9 cellular contexts compared by ENCODE assay signal in genomic region chr9:130328349-130328801, GRCh38.
DNase-seq lines count a peak whose midpoint lies in the region; TF ChIP-seq lines count a peak whose summit lies in the region.
"Had no signal": no experiment of that assay in that cellular context is flagged by ENCODE, and none has a peak within 500 bp of the region (broad histone marks: within the 10 kb centered on the region; RNA-seq: fewer than 3 reads in every experiment).

No MANE protein-coding gene starts in this region.

- no peak overlapping the region for H3K4me3 ChIP-seq in NB4 (ENCODE audit: low read depth, low read length)
- H3K4me3 ChIP-seq in tibial nerve = no peak overlapping the region

- no peak for TF ChIP-seq CTCF in NB4 (IDR thresholded peaks at IDR 0.05; ENCODE audit: low read depth, low read length)
- no peak for TF ChIP-seq CTCF in endothelial cell (IDR thresholded peaks at IDR 0.05; ENCODE audit: unreplicated experiment)
- TF ChIP-seq CTCF in mesothelial cell of epicardium (IDR thresholded peaks at IDR 0.05; ENCODE audit: unreplicated experiment) = no peak
- TF ChIP-seq CTCF in tibial nerve (IDR thresholded peaks at IDR 0.05) = peak in 1 of 5 experiments; percentile 5

- H3K36me3 ChIP-seq in tibial nerve = no peaks in the 10 kb centered on the region

- TF ChIP-seq POLR2A in NB4 (IDR thresholded peaks at IDR 0.05; ENCODE audit: extremely low read depth, insufficient read length) = no peak
- no peak for TF ChIP-seq POLR2A in tibial nerve (IDR thresholded peaks at IDR 0.05)

- H3K4me1 ChIP-seq in tibial nerve = peaks cover 0 to 46% (median 0%) of the 10 kb centered on the region in 4 donors

- peaks cover 22% of the 10 kb centered on the region for H3K4me1 Mint-ChIP-seq in endothelial cell (ENCODE audit: unreplicated experiment)
- H3K4me1 Mint-ChIP-seq in mesothelial cell of epicardium = peaks cover 17% of the 10 kb centered on the region

- TF ChIP-seq EP300 in tibial nerve (IDR thresholded peaks at IDR 0.05) = peak; percentile 32 to 94

- peak overlapping the region; percentile 12 for H3K27ac Mint-ChIP-seq in endothelial cell (ENCODE audit: unreplicated experiment)
- H3K27ac Mint-ChIP-seq in mesothelial cell of epicardium = no peak overlapping the region

- H3K4me3 Mint-ChIP-seq in endothelial cell (ENCODE audit: unreplicated experiment) = no peak overlapping the region
- H3K4me3 Mint-ChIP-seq in mesothelial cell of epicardium = peak overlapping the region; percentile 33

- H3K36me3 Mint-ChIP-seq in endothelial cell (ENCODE audit: low read depth, unreplicated experiment) (peaks cover 14% of the 10 kb centered on the region), mesothelial cell of epicardium (no peaks in the 10 kb centered on the region)

- DNase-seq in NB4 (ENCODE audit: low read depth) = peak; percentile 71
- DNase-seq in endothelial cell (ENCODE audit: low spot score) = no peak
- DNase-seq in mesothelial cell of epicardium (ENCODE audit: low spot score in 2 of 2, unreplicated experiment in 2 of 2) = no peak
- DNase-seq in tibial nerve (ENCODE audit: low spot score in 2 of 2) = peak; percentile 61 to 81
- no peak for DNase-seq in NCI-H187 treated with DMSO at 0.1 percent for 48 hours (lab: John Stamatoyannopoulos, UW)
- no peak for DNase-seq in germinal center (ENCODE audit: low spot score)
- no peak for DNase-seq in activated CD4-positive, alpha-beta T cell treated with anti-CD3 and anti-CD28 coated beads for 48 hours
- DNase-seq: central memory CD4-positive, alpha-beta T cell; MV-4-11 had no signal

- peaks cover 0 to 20% of the 10 kb centered on the region in 2 donors for H3K27me3 ChIP-seq in tibial nerve

- H3K27me3 Mint-ChIP-seq in endothelial cell (ENCODE audit: unreplicated experiment) = peaks cover 13% of the 10 kb centered on the region
- H3K27me3 Mint-ChIP-seq in mesothelial cell of epicardium (ENCODE audit: low read depth) = peaks cover 20% of the 10 kb centered on the region

- peak overlapping the region; percentile 52 to 86 (median 62) for H3K27ac ChIP-seq in tibial nerve

- no peaks in the 10 kb centered on the region for H3K9me3 ChIP-seq in tibial nerve

- WGBS in tibial nerve, 2 donors = 18 to 20% methylated on average over 15 of the region's 15 CpGs

- H3K9me3 Mint-ChIP-seq in endothelial cell (ENCODE audit: unreplicated experiment) (no peaks in the 10 kb centered on the region), mesothelial cell of epicardium (no peaks in the 10 kb centered on the region)

Comparison
In these comparisons a context has a peak if more than half of its experiments do, and no peak if none do; other contexts are left out.
1. DNase-seq: peak in NB4 (single experiment) and tibial nerve (2 of 2); none in endothelial cell (single experiment), mesothelial cell of epicardium (0 of 2), NCI-H187 treated with DMSO at 0.1 percent for 48 hours (single experiment), germinal center (single experiment) and activated CD4-positive, alpha-beta T cell treated with anti-CD3 and anti-CD28 coated beads for 48 hours (single experiment).